ENCODE assay signal across 8 cellular contexts in the genomic region with DNA sequence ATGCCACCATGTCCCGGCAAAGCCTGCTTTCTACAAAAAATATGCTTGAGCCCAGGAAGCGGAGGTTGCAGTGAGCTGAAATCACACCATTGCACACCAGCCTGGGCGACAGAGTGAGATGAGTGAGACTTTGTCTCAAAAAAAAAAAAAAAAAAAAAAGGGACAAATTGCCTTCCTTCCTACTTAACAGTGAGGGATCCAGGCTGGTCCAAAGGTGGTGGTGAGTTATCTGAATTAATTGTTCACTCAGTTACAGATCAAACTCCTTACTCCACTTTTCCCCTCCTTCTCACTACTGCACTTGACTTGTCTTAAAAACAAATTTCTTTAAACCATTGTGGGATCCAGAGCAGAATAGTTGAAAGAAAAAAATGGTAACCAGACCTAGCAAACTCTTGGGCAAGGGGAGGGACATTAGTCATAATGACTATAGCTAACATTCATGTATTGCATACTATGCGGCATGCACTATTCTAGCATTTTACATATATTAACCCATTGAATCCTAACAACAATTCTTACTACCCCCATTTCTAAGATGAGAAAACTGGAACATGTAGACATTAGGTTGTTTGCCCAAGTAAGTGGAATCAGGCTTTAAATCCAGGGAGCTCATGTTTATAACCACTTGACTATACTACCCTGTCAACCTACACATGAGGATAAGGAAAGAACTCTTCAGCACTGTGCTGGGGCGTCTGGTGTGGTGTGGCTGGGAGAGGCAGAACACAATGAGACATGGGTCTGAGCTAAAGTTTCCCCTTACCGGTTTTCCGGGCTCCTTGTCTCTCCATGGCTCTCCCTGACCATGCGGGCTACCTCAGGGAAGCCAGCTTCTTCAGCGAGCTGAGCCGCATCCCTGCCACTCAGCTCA. TPM values are rescaled to one million over a fixed set of nuclear protein-coding genes. Genes with fewer than 3 reads are reported as not detected.
A peak's percentile ranks its signal among the peaks of the same experiment; 100 is the strongest.
DNase-seq lines count a peak whose midpoint lies in the region; ATAC-seq lines count a peak whose summit lies in the region.

No MANE protein-coding gene starts in this region.

- ATAC-seq in HG02973 (IDR thresholded peaks at IDR 0.05; ENCODE audit: unreplicated experiment) (no peak), HG03196 (IDR thresholded peaks at IDR 0.05; ENCODE audit: unreplicated experiment) (no peak)

- DNase-seq in RPMI7951 (ENCODE audit: low read depth) (peak; percentile 44), foreskin melanocyte (no peak), AG08395 (ENCODE audit: low spot score) (no peak)

- H3K4me3 ChIP-seq in esophagus (ENCODE audit: low read depth in 1 of 2, low read length in 2 of 2) (peak overlapping the region in 1 of 2 donors; percentile 98), rectal smooth muscle tissue (ENCODE audit: low read length) (peak overlapping the region; percentile 73)

- H3K27ac ChIP-seq in esophagus (ENCODE audit: low read depth in 2 of 2, low read length in 1 of 2) (peak overlapping the region; percentile 99 to 100), rectal smooth muscle tissue (ENCODE audit: low read depth, low read length) (peak overlapping the region; percentile 90)

- 52 to 54% methylated on average over 10 of the region's 10 CpGs for WGBS in esophagus, 2 donors

- peak overlapping the region; percentile 90; the same call in 1 of the 2 replicates for H3K9ac ChIP-seq in ES-I3 (ENCODE audit: low read depth, low read length)
- H3K9ac ChIP-seq in rectal smooth muscle tissue (ENCODE audit: low read length) = peak overlapping the region; percentile 42

- H3K4me1 ChIP-seq in ES-I3 (ENCODE audit: insufficient read depth, low read length) (peaks cover 6% of the 10 kb centered on the region), esophagus (ENCODE audit: control insufficient read depth in 2 of 2, insufficient read depth in 2 of 2, low read length in 1 of 2) (peaks cover 14 to 25% of the 10 kb centered on the region in 2 donors), rectal smooth muscle tissue (ENCODE audit: control insufficient read depth, insufficient read depth, low read length) (peaks cover 34% of the 10 kb centered on the region)

- H3K27me3 ChIP-seq in esophagus (ENCODE audit: control insufficient read depth in 1 of 2, insufficient read depth in 2 of 2, low read length in 2 of 2) = no peaks in the 10 kb centered on the region
- H3K27me3 ChIP-seq in rectal smooth muscle tissue (ENCODE audit: control insufficient read depth, insufficient read depth, low read length) = no peaks in the 10 kb centered on the region

- H3K9me3 ChIP-seq in ES-I3 (ENCODE audit: control insufficient read depth, insufficient read depth, low read length) (no peaks in the 10 kb centered on the region), esophagus (ENCODE audit: control insufficient read depth in 2 of 2, insufficient read depth in 1 of 2, low read depth in 1 of 2, low read length in 1 of 2) (no peaks in the 10 kb centered on the region)

- H3K36me3 ChIP-seq in ES-I3 (ENCODE audit: insufficient read depth, low read length) (peaks cover 15% of the 10 kb centered on the region), esophagus (ENCODE audit: control insufficient read depth in 2 of 2, insufficient read depth in 2 of 2, low read length in 1 of 2) (peaks cover 4 to 16% of the 10 kb centered on the region in 2 donors), rectal smooth muscle tissue (ENCODE audit: control insufficient read depth, insufficient read depth, low read length) (peaks cover 11% of the 10 kb centered on the region)

RNA-seq across cellular contexts. Expression of a gene that starts 1.5 kb away (rescaled TPM):
- 20.0 and 22.5 TPM in 2 replicates for total RNA-seq in RPMI7951 (2014; rRNA removed; shearing (Covaris generic))
- polyA plus RNA-seq in esophagus = 10 to 100 TPM; 10.2 to 10.4 TPM

RNA-seq across cellular contexts. Expression of a gene that starts 2.6 kb away (rescaled TPM):
- 371 and 469 TPM in 2 replicates for total RNA-seq in RPMI7951 (2014; rRNA removed; shearing (Covaris generic))
- polyA plus RNA-seq in esophagus = 100 to 1,000 TPM; 140 to 187 TPM

RNA-seq across cellular contexts. Expression of a gene that starts 2.7 kb away (rescaled TPM):
- total RNA-seq in RPMI7951 (2014; rRNA removed; shearing (Covaris generic)) = 13.9 and 18.6 TPM in 2 replicates
- polyA plus RNA-seq in esophagus = 10 to 100 TPM; 20.6 to 21.1 TPM

RNA-seq across cellular contexts. Expression of a gene that starts 6.5 kb away (rescaled TPM):
- total RNA-seq in RPMI7951 (2014; rRNA removed; shearing (Covaris generic)) = 0.36 and 1.3 TPM in 2 replicates
- polyA plus RNA-seq in esophagus = 1 to 10 TPM; 5.3 to 7.4 TPM

RNA-seq across cellular contexts. Expression of a gene that starts 7.6 kb away (rescaled TPM):
- total RNA-seq in RPMI7951 (2014; rRNA removed; shearing (Covaris generic)) = 2.5 and 3.4 TPM in 2 replicates
- polyA plus RNA-seq in esophagus = 1 to 10 TPM; 4.3 to 6.0 TPM
